Comparison of ENCODE assay signal across 12 cellular contexts in the genomic region with DNA sequence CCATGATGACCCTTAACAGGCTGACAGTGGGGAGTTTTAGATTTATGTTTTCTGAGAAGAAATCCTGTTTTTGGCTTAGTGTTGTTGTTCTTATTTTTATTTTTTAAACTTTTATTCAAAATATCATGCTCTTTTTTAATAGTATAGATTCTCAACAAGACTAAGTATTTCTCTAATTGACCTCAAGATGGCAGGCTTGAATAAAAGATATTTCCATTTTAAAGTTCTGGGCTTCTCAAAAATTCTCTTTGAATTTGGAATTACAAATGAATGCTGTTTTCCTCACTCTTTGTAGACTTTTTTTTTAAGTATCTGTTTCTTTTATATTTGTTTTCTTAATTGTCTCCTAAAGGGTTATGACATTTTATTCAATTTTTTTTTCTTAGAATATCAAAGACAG. TPM values are rescaled to one million over a fixed set of nuclear protein-coding genes. Genes with fewer than 3 reads are reported as not detected.
DNase-seq lines count a peak whose midpoint lies in the region; ATAC-seq and TF ChIP-seq lines count a peak whose summit lies in the region.
"Had no signal": no experiment of that assay in that cellular context is flagged by ENCODE, and none has a peak within 500 bp of the region (broad histone marks: within the 10 kb centered on the region; RNA-seq: fewer than 3 reads in every experiment).

No MANE protein-coding gene starts in this region.

- ATAC-seq in stimulated activated memory B cell treated with anti-CD40 and anti-IgM and Interleukin-4, amounts not matched to agents 10 μg/mL and 1 μg/mL and 100 μg/mL, for 72 hours, result no peak
- no peak for ATAC-seq in HG02588 (IDR thresholded peaks at IDR 0.05; ENCODE audit: unreplicated experiment)
- ATAC-seq: activated CD8-positive, alpha-beta memory T cell treated with anti-CD3 and anti-CD28 coated beads, Interleukin-2, amount 10 ng/mL, durations not matched to agents 7 days and 5 days; K562 had no signal

- no peaks in the 10 kb centered on the region for H4K20me1 ChIP-seq in smooth muscle cell (ENCODE audit: low read depth)
- H4K20me1 ChIP-seq: BLaER1 treated with 17β-estradiol and CSF1 and Interleukin-3, amounts not matched to agents 10 nM and 100 nM had no signal

- no peak overlapping the region for H3K4me3 Mint-ChIP-seq in endodermal cell
- H3K4me3 Mint-ChIP-seq in stimulated activated memory B cell treated with anti-CD40 and anti-IgM and Interleukin-4, amounts not matched to agents 10 μg/mL and 1 μg/mL and 100 μg/mL, for 72 hours, result no peak overlapping the region
- H3K4me3 Mint-ChIP-seq in activated CD4-positive, alpha-beta T cell treated with anti-CD3 and anti-CD28 coated beads, Interleukin-2, amount 10 ng/mL, durations not matched to agents 7 days and 5 days, result no peak overlapping the region
- H3K4me3 Mint-ChIP-seq: activated CD8-positive, alpha-beta memory T cell treated with anti-CD3 and anti-CD28 coated beads, Interleukin-2, amount 10 ng/mL, durations not matched to agents 7 days and 5 days had no signal

- no peaks in the 10 kb centered on the region for H3F3A ChIP-seq in smooth muscle cell (ENCODE audit: low read depth)

- H3K27ac ChIP-seq in endodermal cell (ENCODE audit: low read depth, low read length) (no peak overlapping the region), smooth muscle cell (ENCODE audit: low read depth) (no peak overlapping the region)
- H3K27ac ChIP-seq: BLaER1 treated with 17β-estradiol and CSF1 and Interleukin-3, amounts not matched to agents 10 nM and 100 nM had no signal

- H3K27me3 Mint-ChIP-seq in endodermal cell (ENCODE audit: insufficient read depth), result no peaks in the 10 kb centered on the region
- no peaks in the 10 kb centered on the region for H3K27me3 Mint-ChIP-seq in stimulated activated memory B cell treated with anti-CD40 and anti-IgM and Interleukin-4, amounts not matched to agents 10 μg/mL and 1 μg/mL and 100 μg/mL, for 72 hours
- no peaks in the 10 kb centered on the region for H3K27me3 Mint-ChIP-seq in activated CD4-positive, alpha-beta T cell treated with anti-CD3 and anti-CD28 coated beads, Interleukin-2, amount 10 ng/mL, durations not matched to agents 7 days and 5 days
- H3K27me3 Mint-ChIP-seq: activated CD8-positive, alpha-beta memory T cell treated with anti-CD3 and anti-CD28 coated beads, Interleukin-2, amount 10 ng/mL, durations not matched to agents 7 days and 5 days had no signal

- no peak overlapping the region for H3K27ac Mint-ChIP-seq in endodermal cell
- H3K27ac Mint-ChIP-seq in stimulated activated memory B cell treated with anti-CD40 and anti-IgM and Interleukin-4, amounts not matched to agents 10 μg/mL and 1 μg/mL and 100 μg/mL, for 72 hours, result no peak overlapping the region
- H3K27ac Mint-ChIP-seq in activated CD4-positive, alpha-beta T cell treated with anti-CD3 and anti-CD28 coated beads, Interleukin-2, amount 10 ng/mL, durations not matched to agents 7 days and 5 days, result no peak overlapping the region
- H3K27ac Mint-ChIP-seq: activated CD8-positive, alpha-beta memory T cell treated with anti-CD3 and anti-CD28 coated beads, Interleukin-2, amount 10 ng/mL, durations not matched to agents 7 days and 5 days had no signal

- H3K36me3 ChIP-seq in endodermal cell (ENCODE audit: control insufficient read depth, insufficient read depth, low read length) (no peaks in the 10 kb centered on the region), smooth muscle cell (ENCODE audit: low read depth) (no peaks in the 10 kb centered on the region)
- H3K36me3 ChIP-seq: BLaER1 treated with 17β-estradiol and CSF1 and Interleukin-3, amounts not matched to agents 10 nM and 100 nM had no signal

- H3K27me3 ChIP-seq in endodermal cell (ENCODE audit: control insufficient read depth, insufficient read depth, low read length, poor library complexity, severe bottlenecking) (no peaks in the 10 kb centered on the region), smooth muscle cell (ENCODE audit: low read depth) (peaks cover 27% of the 10 kb centered on the region)
- H3K27me3 ChIP-seq: BLaER1 treated with 17β-estradiol and CSF1 and Interleukin-3, amounts not matched to agents 10 nM and 100 nM had no signal

- CTCF ChIA-PET in activated CD4-positive, alpha-beta T cell treated with anti-CD3 and anti-CD28 coated beads, Interleukin-2, amount 10 ng/mL, durations not matched to agents 7 days and 5 days (lab: Charles Lee), result no interaction called here

- peak; percentile 25 for DNase-seq in NCI-H2196 (lab: John Stamatoyannopoulos, UW; ENCODE audit: unreplicated experiment)
- DNase-seq in NCI-H2196 treated with DMSO at 0.1 percent for 48 hours (lab: John Stamatoyannopoulos, UW; ENCODE audit: unreplicated experiment), result no peak
- DNase-seq in NCI-H69 (lab: John Stamatoyannopoulos, UW), result peak; percentile 58
- DNase-seq in endodermal cell, result no peak
- no peak for DNase-seq in smooth muscle cell (lab: John Stamatoyannopoulos, UW; ENCODE audit: unreplicated experiment)
- no peak for DNase-seq in activated CD4-positive, alpha-beta T cell treated with anti-CD3 and anti-CD28 coated beads, Interleukin-2, amount 10 ng/mL, durations not matched to agents 7 days and 5 days
- DNase-seq: activated CD8-positive, alpha-beta memory T cell treated with anti-CD3 and anti-CD28 coated beads, Interleukin-2, amount 10 ng/mL, durations not matched to agents 7 days and 5 days had no signal

- H3K4me3 ChIP-seq in endodermal cell (ENCODE audit: low read length) (no peak overlapping the region), smooth muscle cell (no peak overlapping the region)
- H3K4me3 ChIP-seq: BLaER1 treated with 17β-estradiol and CSF1 and Interleukin-3, amounts not matched to agents 10 nM and 100 nM; K562 had no signal

- peak; percentile 72 for TF ChIP-seq CTCF in endodermal cell (conservative IDR thresholded peaks at IDR 0.05)
- peak; percentile 47 for TF ChIP-seq CTCF in smooth muscle cell (IDR thresholded peaks at IDR 0.05; ENCODE audit: borderline replicate concordance, insufficient read depth, poor library complexity, severe bottlenecking)

- H3K9ac ChIP-seq in endodermal cell (ENCODE audit: extremely low read depth, low read length, poor library complexity, severe bottlenecking) (no peak overlapping the region), smooth muscle cell (ENCODE audit: low read depth) (no peak overlapping the region)
- H3K9ac ChIP-seq: BLaER1 treated with 17β-estradiol and CSF1 and Interleukin-3, amounts not matched to agents 10 nM and 100 nM had no signal

- no peaks in the 10 kb centered on the region for H3K9me3 Mint-ChIP-seq in endodermal cell
- no peaks in the 10 kb centered on the region for H3K9me3 Mint-ChIP-seq in stimulated activated memory B cell treated with anti-CD40 and anti-IgM and Interleukin-4, amounts not matched to agents 10 μg/mL and 1 μg/mL and 100 μg/mL, for 72 hours
- H3K9me3 Mint-ChIP-seq in activated CD4-positive, alpha-beta T cell treated with anti-CD3 and anti-CD28 coated beads, Interleukin-2, amount 10 ng/mL, durations not matched to agents 7 days and 5 days, result no peaks in the 10 kb centered on the region

- no peak overlapping the region for H2AFZ ChIP-seq in smooth muscle cell (ENCODE audit: low read depth)

- H3K9me3 ChIP-seq in endodermal cell (ENCODE audit: control insufficient read depth, low read length), result no peaks in the 10 kb centered on the region
- no peaks in the 10 kb centered on the region for H3K9me3 ChIP-seq in smooth muscle cell (replicated peaks; ENCODE audit: low read depth)
- H3K9me3 ChIP-seq: BLaER1 treated with 17β-estradiol and CSF1 and Interleukin-3, amounts not matched to agents 10 nM and 100 nM had no signal

- POLR2A ChIA-PET in activated CD4-positive, alpha-beta T cell treated with anti-CD3 and anti-CD28 coated beads, Interleukin-2, amount 10 ng/mL, durations not matched to agents 7 days and 5 days (lab: Charles Lee), result no interaction called here

- H3K79me2 ChIP-seq in smooth muscle cell (ENCODE audit: low read depth), result no peaks in the 10 kb centered on the region

- H3K4me2 ChIP-seq in smooth muscle cell, result no peak overlapping the region
- H3K4me2 ChIP-seq: BLaER1 treated with 17β-estradiol and CSF1 and Interleukin-3, amounts not matched to agents 10 nM and 100 nM had no signal

- no peaks in the 10 kb centered on the region for H3K4me1 ChIP-seq in endodermal cell (ENCODE audit: control insufficient read depth, insufficient read depth, low read length)
- no peaks in the 10 kb centered on the region for H3K4me1 ChIP-seq in smooth muscle cell (ENCODE audit: low read depth)
- H3K4me1 ChIP-seq: BLaER1 treated with 17β-estradiol and CSF1 and Interleukin-3, amounts not matched to agents 10 nM and 100 nM had no signal

- H3K4me1 Mint-ChIP-seq in endodermal cell, result no peaks in the 10 kb centered on the region
- H3K4me1 Mint-ChIP-seq in stimulated activated memory B cell treated with anti-CD40 and anti-IgM and Interleukin-4, amounts not matched to agents 10 μg/mL and 1 μg/mL and 100 μg/mL, for 72 hours, result no peaks in the 10 kb centered on the region
- H3K4me1 Mint-ChIP-seq in activated CD4-positive, alpha-beta T cell treated with anti-CD3 and anti-CD28 coated beads, Interleukin-2, amount 10 ng/mL, durations not matched to agents 7 days and 5 days, result no peaks in the 10 kb centered on the region
- H3K4me1 Mint-ChIP-seq: activated CD8-positive, alpha-beta memory T cell treated with anti-CD3 and anti-CD28 coated beads, Interleukin-2, amount 10 ng/mL, durations not matched to agents 7 days and 5 days had no signal

- H3K36me3 Mint-ChIP-seq in endodermal cell (ENCODE audit: low read depth), result no peaks in the 10 kb centered on the region
- H3K36me3 Mint-ChIP-seq in stimulated activated memory B cell treated with anti-CD40 and anti-IgM and Interleukin-4, amounts not matched to agents 10 μg/mL and 1 μg/mL and 100 μg/mL, for 72 hours, result no peaks in the 10 kb centered on the region
- H3K36me3 Mint-ChIP-seq in activated CD4-positive, alpha-beta T cell treated with anti-CD3 and anti-CD28 coated beads, Interleukin-2, amount 10 ng/mL, durations not matched to agents 7 days and 5 days (ENCODE audit: low read depth), result no peaks in the 10 kb centered on the region
- H3K36me3 Mint-ChIP-seq: activated CD8-positive, alpha-beta memory T cell treated with anti-CD3 and anti-CD28 coated beads, Interleukin-2, amount 10 ng/mL, durations not matched to agents 7 days and 5 days had no signal

RNA-seq across cellular contexts. Expression of a gene that starts 50.0 kb away (rescaled TPM):
- total RNA-seq in endodermal cell, result 1 to 10 TPM; 3.7 to 7.7 TPM
- 1.00 TPM for polyA plus RNA-seq in endodermal cell (2013, experiment 1 of 2)
- polyA plus RNA-seq in endodermal cell (2013, experiment 2 of 2), result 0.75 TPM
- total RNA-seq in smooth muscle cell, result not detected in 2 replicates
- polyA plus RNA-seq in smooth muscle cell, result not detected in 2 replicates
- not detected for total RNA-seq in activated CD4-positive, alpha-beta T cell treated with anti-CD3 and anti-CD28 coated beads, Interleukin-2, amount 10 ng/mL, durations not matched to agents 7 days and 5 days
- total RNA-seq: activated CD8-positive, alpha-beta memory T cell treated with anti-CD3 and anti-CD28 coated beads, Interleukin-2, amount 10 ng/mL, durations not matched to agents 7 days and 5 days; endothelial cell of umbilical vein; K562 had no signal
- polyA plus RNA-seq: K562 had no signal

Comparison
In these comparisons a context has a peak if more than half of its experiments do, and no peak if none do; other contexts are left out.
1. DNase-seq: peak in NCI-H2196 (single experiment) and NCI-H69 (single experiment); none in NCI-H2196 treated with DMSO at 0.1 percent for 48 hours (single experiment), endodermal cell (single experiment), smooth muscle cell (single experiment) and activated CD4-positive, alpha-beta T cell treated with anti-CD3 and anti-CD28 coated beads, Interleukin-2, amount 10 ng/mL, durations not matched to agents 7 days and 5 days (single experiment).